In genomic region chr7:78279035-78279434, GRCh38 we compare ENCODE assay signal across 13 cellular contexts.
A peak's percentile ranks its signal among the peaks of the same experiment; 100 is the strongest.
DNase-seq lines count a peak whose midpoint lies in the region; ATAC-seq and TF ChIP-seq lines count a peak whose summit lies in the region.
"Had no signal": no experiment of that assay in that cellular context is flagged by ENCODE, and none has a peak within 500 bp of the region (broad histone marks: within the 10 kb centered on the region; RNA-seq: fewer than 3 reads in every experiment).

No MANE protein-coding gene starts in this region.

- H2AFZ ChIP-seq in GM23248 (peak overlapping the region; percentile 64), fibroblast of lung (ENCODE audit: low read length) (no peak overlapping the region)

- H3K4me1 ChIP-seq in GM23248 (ENCODE audit: insufficient read depth) (peaks cover 19% of the 10 kb centered on the region), SJCRH30 (peaks cover 26% of the 10 kb centered on the region), fibroblast of lung (ENCODE audit: control insufficient read depth, extremely low read depth, insufficient read depth, low read length) (no peaks in the 10 kb centered on the region), skeletal muscle satellite cell (ENCODE audit: control insufficient read depth, insufficient read depth, low read length) (peaks cover 21% of the 10 kb centered on the region)

- TF ChIP-seq CTCF in fibroblast of lung (conservative IDR thresholded peaks at IDR 0.05 in 1 of 2, IDR thresholded peaks at IDR 0.05 in 1 of 2; ENCODE audit: low read depth in 1 of 2, low read length in 2 of 2), result no peak
- TF ChIP-seq CTCF in WTC11 (IDR thresholded peaks at IDR 0.05), result no peak

- H3K4me3 Mint-ChIP-seq in WTC11, result no peak overlapping the region
- H3K4me3 Mint-ChIP-seq: activated T-cell treated with anti-CD3 and anti-CD28 coated beads, Interleukin-2, amount 50 U/mL, for 4 hours; nephron progenitor cell had no signal

- H3K4me2 ChIP-seq in GM23248 (ENCODE audit: unreplicated experiment) (peak overlapping the region; percentile 69), fibroblast of lung (ENCODE audit: extremely low read depth, insufficient read depth, low read length) (no peak overlapping the region), skeletal muscle satellite cell (ENCODE audit: low read length) (peak overlapping the region; percentile 49)

- ATAC-seq in WTC11, result no peak
- ATAC-seq: activated T-cell treated with anti-CD3 and anti-CD28 coated beads, Interleukin-2, amount 50 U/mL, for 4 hours; gastroesophageal sphincter had no signal

- peaks cover 24% of the 10 kb centered on the region for H3K4me1 Mint-ChIP-seq in WTC11

- H3K9ac ChIP-seq in GM23248 (peak overlapping the region; percentile 34; the same call in 1 of the 2 replicates), fibroblast of lung (ENCODE audit: insufficient read depth, low read length) (no peak overlapping the region), skeletal muscle satellite cell (ENCODE audit: low read depth, low read length) (peak overlapping the region; percentile 30)

- H3K9me3 Mint-ChIP-seq in WTC11, result no peaks in the 10 kb centered on the region
- H3K9me3 Mint-ChIP-seq: activated T-cell treated with anti-CD3 and anti-CD28 coated beads, Interleukin-2, amount 50 U/mL, for 4 hours; nephron progenitor cell had no signal

- POLR2A ChIA-PET in WTC11 (lab: Charles Lee), result no interaction called here

- H3K36me3 ChIP-seq in GM23248 (ENCODE audit: low read depth), result no peaks in the 10 kb centered on the region
- H3K36me3 ChIP-seq in SJCRH30, result no peaks in the 10 kb centered on the region
- H3K36me3 ChIP-seq in fibroblast of lung (ENCODE audit: control insufficient read depth, insufficient read depth, low read length), result no peaks in the 10 kb centered on the region
- H3K36me3 ChIP-seq in skeletal muscle satellite cell (ENCODE audit: insufficient read depth, low read length), result no peaks in the 10 kb centered on the region
- H3K36me3 ChIP-seq: cardiac muscle cell, gastroesophageal sphincter had no signal

- H3K9me3 ChIP-seq in GM23248 (ENCODE audit: low read depth), result no peaks in the 10 kb centered on the region
- no peaks in the 10 kb centered on the region for H3K9me3 ChIP-seq in SJCRH30 (replicated peaks)
- H3K9me3 ChIP-seq in fibroblast of lung (ENCODE audit: control insufficient read depth, insufficient read depth, low read depth, low read length), result no peaks in the 10 kb centered on the region
- no peaks in the 10 kb centered on the region for H3K9me3 ChIP-seq in skeletal muscle satellite cell (replicated peaks; ENCODE audit: low read length)
- H3K9me3 ChIP-seq: gastroesophageal sphincter had no signal

- 0 to 3% methylated on average over 4 of the region's 4 CpGs for WGBS in GM23248 (ENCODE audit: low coverage in 1 of 2, low lambda C conversion rate in 2 of 2, missing lambda C conversion rate in 2 of 2), 2 experiments

- H3F3A ChIP-seq in GM23248 (ENCODE audit: insufficient read depth), result peaks cover 22% of the 10 kb centered on the region

- no peaks in the 10 kb centered on the region for H3K27me3 Mint-ChIP-seq in WTC11 (ENCODE audit: low read depth)

- H3K27ac Mint-ChIP-seq in WTC11, result no peak overlapping the region
- H3K27ac Mint-ChIP-seq: nephron progenitor cell had no signal

- H3K9me2 ChIP-seq in GM23248 (ENCODE audit: insufficient read depth), result no peaks in the 10 kb centered on the region

- no peaks in the 10 kb centered on the region for H3K79me2 ChIP-seq in GM23248 (ENCODE audit: insufficient read depth)
- no peaks in the 10 kb centered on the region for H3K79me2 ChIP-seq in fibroblast of lung (ENCODE audit: control insufficient read depth, insufficient read depth, low read length)

- in situ Hi-C loops in GM23248 (cut with MboI), result no loop called here

- H3K36me3 Mint-ChIP-seq in WTC11, result no peaks in the 10 kb centered on the region

- CTCF ChIA-PET in WTC11 (lab: Charles Lee), result no interaction called here

- DNase-seq in GM23248 (peak; percentile 86), SJCRH30 (peak; percentile 19 to 78), fibroblast of lung (ENCODE audit: low read depth in 2 of 2) (peak; percentile 61 to 86), WTC11 (ENCODE audit: low spot score) (no peak), SK-N-DZ (ENCODE audit: low spot score) (no peak), NCI-H524 treated with DMSO at 0.1 percent for 48 hours (lab: John Stamatoyannopoulos, UW) (no peak)
- DNase-seq: activated T-cell treated with anti-CD3 and anti-CD28 coated beads, Interleukin-2, amount 50 U/mL, for 4 hours; NCI-H446 treated with DMSO at 0.1 percent for 48 hours; nephron progenitor cell; SIG-M5 had no signal

- H4K20me1 ChIP-seq in GM23248 (ENCODE audit: insufficient read depth) (no peaks in the 10 kb centered on the region), fibroblast of lung (ENCODE audit: control insufficient read depth, extremely low read depth, insufficient read depth, low read length) (no peaks in the 10 kb centered on the region)

- H3K27ac ChIP-seq in GM23248 (peak overlapping the region; percentile 65), SJCRH30 (peak overlapping the region; percentile 82), fibroblast of lung (ENCODE audit: insufficient read depth, low read length) (no peak overlapping the region)
- H3K27ac ChIP-seq: cardiac muscle cell, gastroesophageal sphincter had no signal

- H3K4me3 ChIP-seq in GM23248 (peak overlapping the region; percentile 27), SJCRH30 (peak overlapping the region; percentile 5), fibroblast of lung (replicated peaks in 1 of 4; ENCODE audit: control extremely low read depth in 1 of 4, insufficient read depth in 1 of 4, low read depth in 3 of 4, low read length in 4 of 4) (no peak overlapping the region), skeletal muscle satellite cell (ENCODE audit: low read length) (peak overlapping the region; percentile 5)
- H3K4me3 ChIP-seq: cardiac muscle cell, gastroesophageal sphincter had no signal

- H3K27me3 ChIP-seq in GM23248 (replicated peaks; ENCODE audit: insufficient read depth), result no peaks in the 10 kb centered on the region
- H3K27me3 ChIP-seq in SJCRH30, result no peaks in the 10 kb centered on the region
- no peaks in the 10 kb centered on the region for H3K27me3 ChIP-seq in fibroblast of lung (ENCODE audit: control insufficient read depth, insufficient read depth, low read length)
- H3K27me3 ChIP-seq in skeletal muscle satellite cell (ENCODE audit: control insufficient read depth, insufficient read depth, low read length), result no peaks in the 10 kb centered on the region
- H3K27me3 ChIP-seq: cardiac muscle cell, gastroesophageal sphincter had no signal

TF ChIP-seq in WTC11, 78 proteins besides CTCF, POLR2A, EP300 and RAD21 (continues in another document):
- TF ChIP-seq ZNF512 (CRISPR knock-in tag; IDR thresholded peaks at IDR 0.05; ENCODE audit: borderline replicate concordance) (no peak), RORB (CRISPR knock-in tag; IDR thresholded peaks at IDR 0.05) (no peak), CREM (CRISPR knock-in tag; IDR thresholded peaks at IDR 0.05) (no peak), CBFB (CRISPR knock-in tag; IDR thresholded peaks at IDR 0.05; ENCODE audit: low read depth) (no peak), ERG (CRISPR knock-in tag; IDR thresholded peaks at IDR 0.05) (no peak), PRDM15 (CRISPR knock-in tag; IDR thresholded peaks at IDR 0.05) (no peak)

Comparison
In these comparisons a context has a peak if more than half of its experiments do, and no peak if none do; other contexts are left out.
1. DNase-seq: peak in GM23248 (single experiment), SJCRH30 (2 of 2) and fibroblast of lung (2 of 2); none in WTC11 (single experiment), SK-N-DZ (single experiment) and NCI-H524 treated with DMSO at 0.1 percent for 48 hours (single experiment).
2. H3K4me3 ChIP-seq: peak in GM23248 (single experiment), SJCRH30 (single experiment) and skeletal muscle satellite cell (single experiment); none in fibroblast of lung (0 of 4).